ENCODE assay signal across 9 cellular contexts in the genomic region with DNA sequence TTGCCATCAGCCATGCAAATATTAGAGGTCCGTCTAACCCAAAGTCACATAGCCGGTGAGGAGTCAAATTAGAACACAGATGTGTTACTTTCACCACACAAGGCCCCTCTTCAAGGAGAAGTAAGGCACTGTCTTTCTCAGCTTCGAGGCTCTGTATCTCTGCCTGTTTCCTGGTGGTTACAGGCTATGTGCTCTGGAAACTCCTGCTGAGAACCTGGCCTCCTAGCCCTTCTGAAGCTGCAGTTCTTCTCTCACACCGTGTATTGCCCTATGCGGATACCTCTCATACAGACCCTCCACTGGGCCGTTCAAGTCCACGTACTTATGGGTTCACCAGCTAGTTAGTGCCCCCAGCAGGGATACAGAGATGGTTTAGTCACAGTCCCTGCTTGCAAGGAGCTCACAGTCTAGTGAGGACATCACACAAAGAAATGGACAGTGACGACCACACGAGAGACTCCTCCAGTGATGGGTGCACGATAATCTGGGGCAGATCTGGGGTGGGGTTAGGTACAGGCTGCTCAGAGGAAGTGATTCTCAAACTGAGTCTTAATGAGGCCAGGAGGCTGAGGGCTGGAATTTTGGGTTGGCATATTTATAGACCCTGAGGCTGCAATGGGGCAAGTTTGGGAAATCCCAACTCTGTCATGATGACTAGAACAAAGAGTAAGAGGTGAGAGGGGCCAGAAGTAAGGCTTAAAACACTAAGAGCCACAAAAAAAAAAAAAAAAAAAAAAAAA. TPM values are rescaled to one million over a fixed set of nuclear protein-coding genes. Genes with fewer than 3 reads are reported as not detected.
DNase-seq lines count a peak whose midpoint lies in the region; ATAC-seq and TF ChIP-seq lines count a peak whose summit lies in the region.
"Had no signal": no experiment of that assay in that cellular context is flagged by ENCODE, and none has a peak within 500 bp of the region (broad histone marks: within the 10 kb centered on the region; RNA-seq: fewer than 3 reads in every experiment).

No MANE protein-coding gene starts in this region.

- TF ChIP-seq CTCF in ascending aorta (IDR thresholded peaks at IDR 0.05): no peak

- intact Hi-C loops in posterior vena cava (cut with DNase I): no loop called here
- intact Hi-C loops in ascending aorta (cut with DNase I): no loop called here

- ATAC-seq in GM18868 (IDR thresholded peaks at IDR 0.05; ENCODE audit: unreplicated experiment) (peak; percentile 54), GM21529 (IDR thresholded peaks at IDR 0.05; ENCODE audit: unreplicated experiment) (peak; percentile 57), HG03565 (IDR thresholded peaks at IDR 0.05; ENCODE audit: unreplicated experiment) (peak; percentile 42)

- H3K27me3 ChIP-seq in ascending aorta: no peaks in the 10 kb centered on the region

- peak; percentile 25 for DNase-seq in germinal center (ENCODE audit: low spot score)
- DNase-seq in posterior vena cava (ENCODE audit: low spot score): no peak
- DNase-seq in ascending aorta (ENCODE audit: low spot score in 2 of 2): no peak
- no peak for DNase-seq in OCI-M2 (lab: John Stamatoyannopoulos, UW; ENCODE audit: unreplicated experiment)
- DNase-seq: HFFc6 had no signal

- H3K4me3 ChIP-seq in ascending aorta: no peak overlapping the region
- H3K4me3 ChIP-seq: lung had no signal

- H3K4me1 ChIP-seq in ascending aorta: no peaks in the 10 kb centered on the region

- H3K36me3 ChIP-seq in ascending aorta: no peaks in the 10 kb centered on the region

- H3K27ac ChIP-seq in ascending aorta: no peak overlapping the region

- H3K9me3 ChIP-seq in ascending aorta: no peaks in the 10 kb centered on the region

RNA-seq across cellular contexts. Expression of a gene that starts 22.8 kb away (rescaled TPM):
- total RNA-seq in posterior vena cava (10 to 100 TPM; 34.4 to 34.8 TPM), ascending aorta (22.6 TPM)

RNA-seq across cellular contexts. Expression of a gene that starts 28.8 kb away (rescaled TPM):
- total RNA-seq in posterior vena cava (100 to 1,000 TPM; 706 to 724 TPM), ascending aorta (462 TPM)

RNA-seq across cellular contexts. Expression of a gene that starts 57.8 kb away (rescaled TPM):
- 10 to 100 TPM; 35.6 to 40.4 TPM for total RNA-seq in posterior vena cava
- total RNA-seq in ascending aorta: 60.1 TPM
